1 cellular context compared by ENCODE assay signal in genomic region chr11:69744435-69744834, GRCh38.
TF ChIP-seq lines count a peak whose summit lies in the region.

No MANE protein-coding gene starts in this region.

TF ChIP-seq in WTC11, 78 proteins besides CTCF, POLR2A, EP300 and RAD21 (continued from another document):
- TF ChIP-seq, protein P1, sequence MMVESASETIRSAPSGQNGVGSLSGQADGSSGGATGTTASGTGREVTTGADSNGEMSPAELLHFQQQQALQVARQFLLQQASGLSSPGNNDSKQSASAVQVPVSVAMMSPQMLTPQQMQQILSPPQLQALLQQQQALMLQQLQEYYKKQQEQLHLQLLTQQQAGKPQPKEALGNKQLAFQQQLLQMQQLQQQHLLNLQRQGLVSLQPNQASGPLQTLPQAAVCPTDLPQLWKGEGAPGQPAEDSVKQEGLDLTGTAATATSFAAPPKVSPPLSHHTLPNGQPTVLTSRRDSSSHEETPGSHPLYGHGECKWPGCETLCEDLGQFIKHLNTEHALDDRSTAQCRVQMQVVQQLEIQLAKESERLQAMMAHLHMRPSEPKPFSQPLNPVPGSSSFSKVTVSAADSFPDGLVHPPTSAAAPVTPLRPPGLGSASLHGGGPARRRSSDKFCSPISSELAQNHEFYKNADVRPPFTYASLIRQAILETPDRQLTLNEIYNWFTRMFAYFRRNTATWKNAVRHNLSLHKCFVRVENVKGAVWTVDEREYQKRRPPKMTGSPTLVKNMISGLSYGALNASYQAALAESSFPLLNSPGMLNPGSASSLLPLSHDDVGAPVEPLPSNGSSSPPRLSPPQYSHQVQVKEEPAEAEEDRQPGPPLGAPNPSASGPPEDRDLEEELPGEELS (CRISPR knock-in tag; IDR thresholded peaks at IDR 0.05), result no peak
- no peak for TF ChIP-seq ZBTB21 (CRISPR knock-in tag; IDR thresholded peaks at IDR 0.05; ENCODE audit: borderline replicate concordance)
- no peak for TF ChIP-seq NFYB (CRISPR knock-in tag; conservative IDR thresholded peaks at IDR 0.05; ENCODE audit: low read depth)
- no peak for TF ChIP-seq CREM (CRISPR knock-in tag; IDR thresholded peaks at IDR 0.05)
- TF ChIP-seq, protein P2, sequence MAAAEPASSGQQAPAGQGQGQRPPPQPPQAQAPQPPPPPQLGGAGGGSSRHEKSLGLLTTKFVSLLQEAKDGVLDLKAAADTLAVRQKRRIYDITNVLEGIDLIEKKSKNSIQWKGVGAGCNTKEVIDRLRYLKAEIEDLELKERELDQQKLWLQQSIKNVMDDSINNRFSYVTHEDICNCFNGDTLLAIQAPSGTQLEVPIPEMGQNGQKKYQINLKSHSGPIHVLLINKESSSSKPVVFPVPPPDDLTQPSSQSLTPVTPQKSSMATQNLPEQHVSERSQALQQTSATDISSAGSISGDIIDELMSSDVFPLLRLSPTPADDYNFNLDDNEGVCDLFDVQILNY (CRISPR knock-in tag; IDR thresholded peaks at IDR 0.05), result no peak
- no peak for TF ChIP-seq E2F1 (CRISPR knock-in tag; IDR thresholded peaks at IDR 0.05)
- TF ChIP-seq, protein P3, sequence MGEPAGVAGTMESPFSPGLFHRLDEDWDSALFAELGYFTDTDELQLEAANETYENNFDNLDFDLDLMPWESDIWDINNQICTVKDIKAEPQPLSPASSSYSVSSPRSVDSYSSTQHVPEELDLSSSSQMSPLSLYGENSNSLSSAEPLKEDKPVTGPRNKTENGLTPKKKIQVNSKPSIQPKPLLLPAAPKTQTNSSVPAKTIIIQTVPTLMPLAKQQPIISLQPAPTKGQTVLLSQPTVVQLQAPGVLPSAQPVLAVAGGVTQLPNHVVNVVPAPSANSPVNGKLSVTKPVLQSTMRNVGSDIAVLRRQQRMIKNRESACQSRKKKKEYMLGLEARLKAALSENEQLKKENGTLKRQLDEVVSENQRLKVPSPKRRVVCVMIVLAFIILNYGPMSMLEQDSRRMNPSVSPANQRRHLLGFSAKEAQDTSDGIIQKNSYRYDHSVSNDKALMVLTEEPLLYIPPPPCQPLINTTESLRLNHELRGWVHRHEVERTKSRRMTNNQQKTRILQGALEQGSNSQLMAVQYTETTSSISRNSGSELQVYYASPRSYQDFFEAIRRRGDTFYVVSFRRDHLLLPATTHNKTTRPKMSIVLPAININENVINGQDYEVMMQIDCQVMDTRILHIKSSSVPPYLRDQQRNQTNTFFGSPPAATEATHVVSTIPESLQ (CRISPR knock-in tag; IDR thresholded peaks at IDR 0.05), result no peak
- TF ChIP-seq ZNF423 (CRISPR knock-in tag; IDR thresholded peaks at IDR 0.05), result no peak
- TF ChIP-seq GRHL2 (CRISPR knock-in tag; IDR thresholded peaks at IDR 0.05; ENCODE audit: insufficient replicate concordance, severe bottlenecking), result no peak
- TF ChIP-seq, protein P4, sequence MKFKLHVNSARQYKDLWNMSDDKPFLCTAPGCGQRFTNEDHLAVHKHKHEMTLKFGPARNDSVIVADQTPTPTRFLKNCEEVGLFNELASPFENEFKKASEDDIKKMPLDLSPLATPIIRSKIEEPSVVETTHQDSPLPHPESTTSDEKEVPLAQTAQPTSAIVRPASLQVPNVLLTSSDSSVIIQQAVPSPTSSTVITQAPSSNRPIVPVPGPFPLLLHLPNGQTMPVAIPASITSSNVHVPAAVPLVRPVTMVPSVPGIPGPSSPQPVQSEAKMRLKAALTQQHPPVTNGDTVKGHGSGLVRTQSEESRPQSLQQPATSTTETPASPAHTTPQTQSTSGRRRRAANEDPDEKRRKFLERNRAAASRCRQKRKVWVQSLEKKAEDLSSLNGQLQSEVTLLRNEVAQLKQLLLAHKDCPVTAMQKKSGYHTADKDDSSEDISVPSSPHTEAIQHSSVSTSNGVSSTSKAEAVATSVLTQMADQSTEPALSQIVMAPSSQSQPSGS (CRISPR knock-in tag; IDR thresholded peaks at IDR 0.05; ENCODE audit: borderline replicate concordance, low read depth), result no peak
- TF ChIP-seq ZBTB43 (CRISPR knock-in tag; IDR thresholded peaks at IDR 0.05), result no peak
- TF ChIP-seq ZNF532 (CRISPR knock-in tag; IDR thresholded peaks at IDR 0.05; ENCODE audit: borderline replicate concordance), result no peak
- TF ChIP-seq MYBL2 (CRISPR knock-in tag; IDR thresholded peaks at IDR 0.05), result no peak
- no peak for TF ChIP-seq SMAD3 (CRISPR knock-in tag; IDR thresholded peaks at IDR 0.05; ENCODE audit: borderline replicate concordance)
